In the genomic region with DNA sequence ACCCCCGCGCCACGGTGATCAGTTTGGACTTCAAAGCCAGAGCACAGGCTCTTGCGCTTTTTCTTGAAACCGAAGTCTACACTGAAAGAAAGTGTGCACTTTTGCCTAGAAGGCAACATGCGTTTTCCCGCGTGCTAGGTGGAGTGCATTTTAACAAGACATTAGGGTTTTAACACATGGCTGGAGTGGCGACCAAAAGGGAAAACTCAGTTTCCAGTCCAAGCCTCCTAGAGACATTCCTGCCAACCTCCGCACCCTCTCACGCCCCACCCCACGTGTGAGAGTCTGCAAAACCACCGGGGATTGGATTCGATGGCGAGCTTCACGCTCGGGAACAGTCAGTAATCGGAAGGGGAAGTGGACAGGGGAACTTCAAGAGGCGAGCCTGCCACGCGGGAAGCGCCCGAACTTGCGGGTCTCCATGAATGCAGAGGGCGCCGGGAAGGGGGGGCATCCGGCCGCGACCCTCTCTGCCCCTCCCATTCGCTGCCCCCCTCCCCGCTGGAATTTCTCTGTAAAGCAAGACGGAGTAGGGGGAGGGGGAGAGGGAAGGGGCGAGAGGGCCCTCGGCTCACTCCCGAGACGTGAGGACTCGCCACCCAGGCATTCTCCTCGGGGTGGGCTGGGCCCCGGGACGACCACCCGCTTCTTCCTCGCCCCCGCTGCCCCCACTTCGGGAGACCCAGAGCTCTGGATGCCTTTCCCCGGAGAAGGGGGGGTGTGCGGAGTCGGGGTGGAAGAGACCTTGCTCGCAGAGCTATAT, we compare ENCODE assay signal across 9 cellular contexts. TPM values are rescaled to one million over a fixed set of nuclear protein-coding genes. Genes with fewer than 3 reads are reported as not detected.
DNase-seq lines count a peak whose midpoint lies in the region; ATAC-seq and TF ChIP-seq lines count a peak whose summit lies in the region.
"Had no signal": no experiment of that assay in that cellular context is flagged by ENCODE, and none has a peak within 500 bp of the region (broad histone marks: within the 10 kb centered on the region; RNA-seq: fewer than 3 reads in every experiment).

No MANE protein-coding gene starts in this region.

- 0 to 2% methylated on average over 13 of the region's 48 CpGs for WGBS in mesodermal cell (ENCODE audit: insufficient coverage in 2 of 2), 2 experiments
- WGBS in stomach, 5 donors: 1 to 4% (median 2%) methylated on average over 18 to 48 of the region's 48 CpGs

- peaks cover 16% of the 10 kb centered on the region for H3K36me3 Mint-ChIP-seq in activated B cell treated with CpG ODN at 0.5 μM for 24 hours (ENCODE audit: low read depth)

- H3K4me3 ChIP-seq in H7 (ENCODE audit: insufficient read depth, low read depth, low read length) (peak overlapping the region; percentile 99), duodenal mucosa (ENCODE audit: low read depth in 1 of 2, low read length in 2 of 2) (peak overlapping the region; percentile 78 to 81), mesodermal cell (ENCODE audit: extremely low read depth, insufficient read depth, low read length, poor library complexity, severe bottlenecking) (peak overlapping the region; percentile 99), stomach (peak overlapping the region; percentile 60 to 72 (median 66))
- H3K4me3 ChIP-seq: SK-N-MC had no signal

- peaks cover 25 to 29% of the 10 kb centered on the region in 2 donors for H3K4me1 ChIP-seq in duodenal mucosa (ENCODE audit: control insufficient read depth in 1 of 2, insufficient read depth in 2 of 2, low read length in 2 of 2)
- peaks cover 11% of the 10 kb centered on the region for H3K4me1 ChIP-seq in mesodermal cell (ENCODE audit: control insufficient read depth, insufficient read depth, low read length, poor library complexity, severe bottlenecking)
- H3K4me1 ChIP-seq in stomach: peaks cover 30 to 72% (median 60%) of the 10 kb centered on the region in 4 donors

- peak overlapping the region; percentile 96 for H3K27ac Mint-ChIP-seq in activated B cell treated with CpG ODN at 0.5 μM for 24 hours

- H3K4me3 Mint-ChIP-seq in activated B cell treated with CpG ODN at 0.5 μM for 24 hours: peak overlapping the region; percentile 91

- TF ChIP-seq CTCF in activated B cell treated with CpG ODN at 0.5 μM for 24 hours (IDR thresholded peaks at IDR 0.05) (no peak), stomach (IDR thresholded peaks at IDR 0.05) (no peak)

- POLR2A ChIA-PET in activated B cell treated with CpG ODN at 0.5 μM for 24 hours (lab: Charles Lee): interaction anchor here (0.6 to 10.3 kb wide), 27 partner anchors 9 to 409 kb away, joined by 3 to 291 read pairs (median 8); partner anchors contain the start of genes PARP11 and TIGAR

- no peaks in the 10 kb centered on the region for H3K27me3 Mint-ChIP-seq in activated B cell treated with CpG ODN at 0.5 μM for 24 hours

- ATAC-seq in activated B cell treated with CpG ODN at 0.5 μM for 24 hours (ENCODE audit: low read depth) (no peak), GM19351 (IDR thresholded peaks at IDR 0.05; ENCODE audit: unreplicated experiment) (no peak), GM21390 (IDR thresholded peaks at IDR 0.05; ENCODE audit: unreplicated experiment) (no peak), GM18519 (IDR thresholded peaks at IDR 0.05; ENCODE audit: low FRiP score, unreplicated experiment) (no peak)

- H3K27ac ChIP-seq in duodenal mucosa (ENCODE audit: low read depth, low read length) (peak overlapping the region; percentile 82), mesodermal cell (ENCODE audit: low read depth, low read length, severe bottlenecking) (peak overlapping the region; percentile 81), stomach (peak overlapping the region; percentile 81 to 93 (median 88))
- H3K27ac ChIP-seq: SK-N-MC had no signal

- no peak for TF ChIP-seq EP300 in stomach (IDR thresholded peaks at IDR 0.05)

- H3K9me3 Mint-ChIP-seq in activated B cell treated with CpG ODN at 0.5 μM for 24 hours: no peaks in the 10 kb centered on the region

- CTCF ChIA-PET in activated B cell treated with CpG ODN at 0.5 μM for 24 hours (lab: Charles Lee): interaction anchor here (0.5 to 3.2 kb wide), 9 partner anchors 55 to 397 kb away, joined by 3 to 19 read pairs (median 4); partner anchors contain the start of gene PARP11

- H3K9me3 ChIP-seq in duodenal mucosa (ENCODE audit: control insufficient read depth in 1 of 2, low read length in 2 of 2): no peaks in the 10 kb centered on the region
- H3K9me3 ChIP-seq in mesodermal cell (ENCODE audit: control insufficient read depth, low read length): no peaks in the 10 kb centered on the region
- H3K9me3 ChIP-seq in stomach: no peaks in the 10 kb centered on the region

- peak overlapping the region; percentile 62 to 87 for H3K9ac ChIP-seq in duodenal mucosa (ENCODE audit: low read depth in 1 of 2, low read length in 2 of 2)

- H3K27me3 ChIP-seq in H7 (ENCODE audit: control insufficient read depth, insufficient read depth, low read length): peaks cover 29% of the 10 kb centered on the region
- peaks cover 0 to 10% of the 10 kb centered on the region in 2 donors for H3K27me3 ChIP-seq in duodenal mucosa (ENCODE audit: control insufficient read depth in 1 of 2, insufficient read depth in 2 of 2, low read length in 2 of 2)
- peaks cover 0 to 96% (median 72%) of the 10 kb centered on the region in 3 donors for H3K27me3 ChIP-seq in stomach

- TF ChIP-seq POLR2A in stomach (IDR thresholded peaks at IDR 0.05): no peak

- no peaks in the 10 kb centered on the region; the same call in 1 of the 2 replicates for H3K36me3 ChIP-seq in H7 (replicated peaks; ENCODE audit: control insufficient read depth, insufficient read depth, low read length)
- no peaks in the 10 kb centered on the region for H3K36me3 ChIP-seq in duodenal mucosa (ENCODE audit: control insufficient read depth in 1 of 2, insufficient read depth in 2 of 2, low read length in 2 of 2)
- peaks cover 1% of the 10 kb centered on the region for H3K36me3 ChIP-seq in mesodermal cell (ENCODE audit: control insufficient read depth, insufficient read depth, low read length)
- no peaks in the 10 kb centered on the region for H3K36me3 ChIP-seq in stomach

- H3K4me1 Mint-ChIP-seq in activated B cell treated with CpG ODN at 0.5 μM for 24 hours: peaks cover 37% of the 10 kb centered on the region

- intact Hi-C loops in activated B cell treated with CpG ODN at 0.5 μM for 24 hours (cut with micrococcal nuclease) (loop anchor here (10.0 kb wide), 1 partner anchor 1476 kb away; the partner anchor contains the start of gene FKBP4), stomach (cut with DNase I; ENCODE audit: low total_unique reads) (loop anchor here (10.0 kb wide), 2 partner anchors 276 to 386 kb away; no protein-coding TSS in a partner anchor)

- DNase-seq in H7: peak; percentile 87
- peak; percentile 57 for DNase-seq in activated B cell treated with CpG ODN at 0.5 μM for 24 hours
- DNase-seq in stomach: no peak

RNA-seq across cellular contexts. Expression of gene CCND2, which starts 2.7 kb away (rescaled TPM):
- 136 and 201 TPM in 2 replicates for total RNA-seq in H7 (2014; rRNA removed; shearing (Covaris generic))
- 230 and 237 TPM in 2 replicates for total RNA-seq in activated B cell treated with CpG ODN at 0.5 μM for 24 hours
- polyA plus RNA-seq in mesodermal cell (2013, experiment 1 of 2): 66.2 TPM
- polyA plus RNA-seq in mesodermal cell (2013, experiment 2 of 2): 66.9 TPM
- 10 to 100 TPM; 27.4 to 89.0 (median 49.1) TPM for total RNA-seq in stomach
- 1 to 10 TPM; 5.5 to 8.3 (median 7.0) TPM for polyA plus RNA-seq in stomach

RNA-seq across cellular contexts. Expression of gene TIGAR, which starts 50.2 kb away (rescaled TPM):
- total RNA-seq in H7 (2014; rRNA removed; shearing (Covaris generic)): 2.6 and 3.4 TPM in 2 replicates
- total RNA-seq in activated B cell treated with CpG ODN at 0.5 μM for 24 hours: 10.0 and 10.2 TPM in 2 replicates
- 9.8 TPM for polyA plus RNA-seq in mesodermal cell (2013, experiment 1 of 2)
- polyA plus RNA-seq in mesodermal cell (2013, experiment 2 of 2): 12.9 TPM
- 100 to 1,000 TPM in 1 of 5 donors, 1 to 10 TPM in 2, under 1 TPM in 1, not detected in 1; 0.45 to 149 (median 5.1) TPM for total RNA-seq in stomach
- 1 to 10 TPM; 2.1 to 9.2 (median 5.5) TPM for polyA plus RNA-seq in stomach
